16 cellular contexts compared by ENCODE assay signal in genomic region chr4:73816814-73817213, GRCh38.
DNase-seq lines count a peak whose midpoint lies in the region; ATAC-seq and TF ChIP-seq lines count a peak whose summit lies in the region.
"Had no signal": no experiment of that assay in that cellular context is flagged by ENCODE, and none has a peak within 500 bp of the region (broad histone marks: within the 10 kb centered on the region; RNA-seq: fewer than 3 reads in every experiment).

No MANE protein-coding gene starts in this region.

- H3K4me1 Mint-ChIP-seq in T-helper 1 cell treated with Interleukin-12 subunit alpha and Interleukin-12 subunit beta and Interleukin-4 antibody, amounts not matched to agents 30 μg/mL and 1 μg/mL, for 36 hours (ENCODE audit: low read depth) = peaks cover 13% of the 10 kb centered on the region

- ATAC-seq in HG03442 (IDR thresholded peaks at IDR 0.05; ENCODE audit: unreplicated experiment) = no peak

- CTCF ChIA-PET in RWPE1 (lab: Yijun Ruan, JAX) = interaction anchor here (0.6 kb wide), 1 partner anchor 1977 kb away, joined by 4 read pairs; no protein-coding TSS in a partner anchor

- DNase-seq in T-helper 1 cell (no peak), RWPE1 (ENCODE audit: low spot score) (peak; percentile 30), fibroblast of the conjunctiva (ENCODE audit: low read depth) (peak; percentile 66), stromal cell of bone marrow (ENCODE audit: low read depth) (peak; percentile 58), cerebellar cortex (ENCODE audit: low spot score) (no peak), GM13976 (ENCODE audit: low spot score) (no peak)
- DNase-seq: activated CD4-positive, alpha-beta T cell treated with anti-CD3 and anti-CD28 coated beads, Interleukin-2, amount 10 ng/mL, durations not matched to agents 24 days and 14 days; glutamatergic neuron; NCI-H1694; SIG-M5; stimulated activated CD4-positive, alpha-beta T cell treated with anti-CD3 and anti-CD28 coated beads, Interleukin-1b, Interleukin-23, amount 100 ng/mL, for 48 hours; tibial artery had no signal

- TF ChIP-seq CTCF in RWPE1 (conservative IDR thresholded peaks at IDR 0.05; ENCODE audit: low read depth) = no peak
- TF ChIP-seq CTCF in GM13976 (IDR thresholded peaks at IDR 0.05; ENCODE audit: borderline replicate concordance, control extremely low read depth, extremely low read depth, insufficient read depth, missing control alignments) = no peak

- peak overlapping the region; percentile 4 for H3K27ac Mint-ChIP-seq in T-helper 1 cell treated with Interleukin-12 subunit alpha and Interleukin-12 subunit beta and Interleukin-4 antibody, amounts not matched to agents 30 μg/mL and 1 μg/mL, for 36 hours
- H3K27ac Mint-ChIP-seq: activated CD4-positive, alpha-beta T cell treated with anti-CD3 and anti-CD28 coated beads, Interleukin-2, amount 10 ng/mL, durations not matched to agents 24 days and 14 days; activated naive CD8-positive, alpha-beta T cell had no signal

- H3K27ac ChIP-seq in RWPE1 = no peak overlapping the region
- H3K27ac ChIP-seq: 22Rv1, tibial artery had no signal

- POLR2A ChIA-PET in RWPE1 (lab: Yijun Ruan, JAX; ENCODE audit: low non-redundant PET) = no interaction called here

- H3K9me3 Mint-ChIP-seq in T-helper 1 cell treated with Interleukin-12 subunit alpha and Interleukin-12 subunit beta and Interleukin-4 antibody, amounts not matched to agents 30 μg/mL and 1 μg/mL, for 36 hours = peaks cover 25% of the 10 kb centered on the region

- peaks cover 3% of the 10 kb centered on the region for H3K27me3 Mint-ChIP-seq in T-helper 1 cell treated with Interleukin-12 subunit alpha and Interleukin-12 subunit beta and Interleukin-4 antibody, amounts not matched to agents 30 μg/mL and 1 μg/mL, for 36 hours (ENCODE audit: low read depth)
- H3K27me3 Mint-ChIP-seq: activated CD4-positive, alpha-beta T cell treated with anti-CD3 and anti-CD28 coated beads, Interleukin-2, amount 10 ng/mL, durations not matched to agents 24 days and 14 days; activated naive CD8-positive, alpha-beta T cell had no signal

- H3K4me3 Mint-ChIP-seq in T-helper 1 cell treated with Interleukin-12 subunit alpha and Interleukin-12 subunit beta and Interleukin-4 antibody, amounts not matched to agents 30 μg/mL and 1 μg/mL, for 36 hours = no peak overlapping the region
- H3K4me3 Mint-ChIP-seq: activated CD4-positive, alpha-beta T cell treated with anti-CD3 and anti-CD28 coated beads, Interleukin-2, amount 10 ng/mL, durations not matched to agents 24 days and 14 days; activated naive CD8-positive, alpha-beta T cell had no signal

- in situ Hi-C loops in GM13976 (cut with MboI; ENCODE audit: low sequenced_read_pairs, unreplicated experiment) = no loop called here

- H3K36me3 Mint-ChIP-seq in T-helper 1 cell treated with Interleukin-12 subunit alpha and Interleukin-12 subunit beta and Interleukin-4 antibody, amounts not matched to agents 30 μg/mL and 1 μg/mL, for 36 hours (ENCODE audit: low read depth) = peaks cover 5% of the 10 kb centered on the region
- H3K36me3 Mint-ChIP-seq: activated naive CD8-positive, alpha-beta T cell had no signal

Comparison
In these comparisons a context has a peak if more than half of its experiments do, and no peak if none do; other contexts are left out.
1. DNase-seq: peak in RWPE1 (single experiment), fibroblast of the conjunctiva (single experiment) and stromal cell of bone marrow (single experiment); none in T-helper 1 cell (0 of 5), cerebellar cortex (single experiment) and GM13976 (single experiment).